In the genomic region with DNA sequence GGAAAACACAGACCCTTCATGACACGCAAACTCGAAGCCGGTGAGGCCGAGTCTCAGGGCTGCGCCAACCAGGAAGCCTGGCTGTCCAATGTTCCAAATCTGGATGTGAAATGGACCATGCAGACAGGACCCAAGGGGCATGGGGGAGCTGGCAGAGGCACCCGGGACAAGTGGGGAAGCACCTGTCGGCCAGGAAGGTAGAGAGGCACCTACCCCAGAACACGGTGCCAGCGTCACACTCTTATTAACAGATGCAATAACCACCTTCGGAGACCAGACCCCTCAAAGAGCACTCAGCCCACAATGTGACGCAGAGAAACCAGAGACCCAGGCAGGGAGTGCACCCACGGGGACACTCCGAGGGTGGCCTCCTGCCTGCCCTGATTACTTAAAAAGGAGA, we compare ENCODE assay signal across 12 cellular contexts.
A peak's percentile ranks its signal among the peaks of the same experiment; 100 is the strongest.
DNase-seq lines count a peak whose midpoint lies in the region; ATAC-seq, FAIRE-seq and TF ChIP-seq lines count a peak whose summit lies in the region.
"Had no signal": no experiment of that assay in that cellular context is flagged by ENCODE, and none has a peak within 500 bp of the region (broad histone marks: within the 10 kb centered on the region; RNA-seq: fewer than 3 reads in every experiment).

No MANE protein-coding gene starts in this region.

- DNase-seq in activated naive CD4-positive, alpha-beta T cell treated with anti-CD3 and anti-CD28 coated beads for 36 hours = no peak
- DNase-seq in activated naive CD4-positive, alpha-beta T cell treated with anti-CD3 and anti-CD28 coated beads, Interleukin-2, amount 50 U/mL, for 16 hours = no peak
- DNase-seq in activated CD8-positive, alpha-beta memory T cell treated with anti-CD3 and anti-CD28 coated beads, Interleukin-2, amount 10 ng/mL, durations not matched to agents 7 days and 5 days = no peak
- no peak for DNase-seq in HepG2 (ENCODE audit: low spot score)
- DNase-seq: activated CD4-positive, CD25-positive, alpha-beta regulatory T cell treated with anti-CD3 and anti-CD28 coated beads, Interleukin-2, amount 50 U/mL, for 72 hours; NCI-H2227 treated with DMSO at 0.1 percent for 48 hours had no signal

- peaks cover 12% of the 10 kb centered on the region for H3K9me3 Mint-ChIP-seq in activated naive CD4-positive, alpha-beta T cell treated with anti-CD3 and anti-CD28 coated beads for 36 hours
- H3K9me3 Mint-ChIP-seq in activated CD8-positive, alpha-beta memory T cell treated with anti-CD3 and anti-CD28 coated beads, Interleukin-2, amount 10 ng/mL, durations not matched to agents 7 days and 5 days (ENCODE audit: low read depth) = no peaks in the 10 kb centered on the region

- ATAC-seq in activated CD8-positive, alpha-beta memory T cell treated with anti-CD3 and anti-CD28 coated beads, Interleukin-2, amount 10 ng/mL, durations not matched to agents 7 days and 5 days = no peak
- no peak for ATAC-seq in HepG2
- ATAC-seq in HG03442 (IDR thresholded peaks at IDR 0.05; ENCODE audit: unreplicated experiment) = no peak
- no peak for ATAC-seq in GM21786 (IDR thresholded peaks at IDR 0.05; ENCODE audit: unreplicated experiment)
- ATAC-seq in GM19035 (IDR thresholded peaks at IDR 0.05; ENCODE audit: unreplicated experiment) = no peak
- ATAC-seq: SK-N-SH treated with all-trans-retinoic acid at 6 μM for 48 hours had no signal

- H3K27me3 Mint-ChIP-seq in activated naive CD4-positive, alpha-beta T cell treated with anti-CD3 and anti-CD28 coated beads for 36 hours (ENCODE audit: low read depth) = no peaks in the 10 kb centered on the region
- no peaks in the 10 kb centered on the region for H3K27me3 Mint-ChIP-seq in activated CD8-positive, alpha-beta memory T cell treated with anti-CD3 and anti-CD28 coated beads, Interleukin-2, amount 10 ng/mL, durations not matched to agents 7 days and 5 days

- H3K27ac Mint-ChIP-seq in activated naive CD4-positive, alpha-beta T cell treated with anti-CD3 and anti-CD28 coated beads for 36 hours = peak overlapping the region; percentile 73
- peak overlapping the region; percentile 71 for H3K27ac Mint-ChIP-seq in activated CD8-positive, alpha-beta memory T cell treated with anti-CD3 and anti-CD28 coated beads, Interleukin-2, amount 10 ng/mL, durations not matched to agents 7 days and 5 days

- H3K4me1 ChIP-seq in HepG2 (ENCODE audit: insufficient read depth, low read length) = peaks cover 34% of the 10 kb centered on the region
- H3K4me1 ChIP-seq in subcutaneous abdominal adipose tissue (ENCODE audit: control insufficient read depth in 5 of 5, insufficient read depth in 5 of 5, low read length in 5 of 5) = peaks cover 0 to 54% (median 24%) of the 10 kb centered on the region in 5 donors

- no peak for TF ChIP-seq EP300 in HepG2 (IDR thresholded peaks at IDR 0.05; ENCODE audit: low read depth in 2 of 2, low read length in 2 of 2)
- no peak for TF ChIP-seq EP300 in HepG2 (CRISPR knock-in tag; IDR thresholded peaks at IDR 0.05; ENCODE audit: borderline replicate concordance)

- H3K79me2 ChIP-seq in HepG2 (ENCODE audit: insufficient read depth, low read length) = no peaks in the 10 kb centered on the region

- H4K20me1 ChIP-seq in HepG2 (ENCODE audit: insufficient read depth, low read length) = no peaks in the 10 kb centered on the region

- H3K4me3 Mint-ChIP-seq in activated naive CD4-positive, alpha-beta T cell treated with anti-CD3 and anti-CD28 coated beads for 36 hours = no peak overlapping the region
- no peak overlapping the region for H3K4me3 Mint-ChIP-seq in activated CD8-positive, alpha-beta memory T cell treated with anti-CD3 and anti-CD28 coated beads, Interleukin-2, amount 10 ng/mL, durations not matched to agents 7 days and 5 days

- no peak overlapping the region for H2AFZ ChIP-seq in HepG2 (ENCODE audit: low read length)

- POLR2A ChIA-PET in HepG2 (lab: Yijun Ruan, JAX) = no interaction called here

- H3K36me3 ChIP-seq in HepG2 (replicated peaks in 1 of 2; ENCODE audit: control insufficient read depth in 1 of 2, insufficient read depth in 2 of 2, low read length in 2 of 2) (peaks cover 0 to 5% of the 10 kb centered on the region in 2 experiments; a peak in 2 of 5 replicates), subcutaneous abdominal adipose tissue (ENCODE audit: control insufficient read depth in 5 of 5, insufficient read depth in 5 of 5, low read length in 5 of 5) (peaks cover 0 to 2% (median 0%) of the 10 kb centered on the region in 5 donors)

- H3K4me3 ChIP-seq in HepG2 (replicated peaks in 1 of 3; ENCODE audit: insufficient read depth in 1 of 3, low read depth in 2 of 3, low read length in 3 of 3) (no peak overlapping the region), subcutaneous abdominal adipose tissue (ENCODE audit: low read depth in 1 of 5, low read length in 5 of 5) (peak overlapping the region in 1 of 5 donors; percentile 14)

- intact Hi-C loops in activated naive CD4-positive, alpha-beta T cell treated with anti-CD3 and anti-CD28 coated beads for 36 hours (cut with micrococcal nuclease) = no loop called here
- intact Hi-C loops in HepG2 (cut with micrococcal nuclease; ENCODE audit: unreplicated experiment) = no loop called here

- CTCF ChIA-PET in activated naive CD4-positive, alpha-beta T cell treated with anti-CD3 and anti-CD28 coated beads for 36 hours (lab: Charles Lee) = no interaction called here
- CTCF ChIA-PET in activated CD8-positive, alpha-beta memory T cell treated with anti-CD3 and anti-CD28 coated beads, Interleukin-2, amount 10 ng/mL, durations not matched to agents 7 days and 5 days (lab: Charles Lee) = no interaction called here
- CTCF ChIA-PET in HepG2 (lab: Yijun Ruan, JAX; ENCODE audit: low intra/inter-chr PET ratio, low total read pairs) = no interaction called here

- H3K9ac ChIP-seq in HepG2 (ENCODE audit: insufficient read depth, low read depth, low read length) (no peak overlapping the region), subcutaneous abdominal adipose tissue (ENCODE audit: low read length in 5 of 5) (peak overlapping the region in 1 of 5 donors; percentile 23)

- no peaks in the 10 kb centered on the region for H3K27me3 ChIP-seq in HepG2 (ENCODE audit: control insufficient read depth in 1 of 2, insufficient read depth in 2 of 2, low read length in 2 of 2)
- H3K27me3 ChIP-seq in subcutaneous abdominal adipose tissue (ENCODE audit: control insufficient read depth in 5 of 5, insufficient read depth in 4 of 5, low read length in 5 of 5) = peaks cover 0 to 4% (median 0%) of the 10 kb centered on the region in 5 donors

- BruUV-seq in HepG2 (replicated peaks; lab: Mats Ljungman, UMichigan) = no TSS peak

- H3K27ac ChIP-seq in HepG2 (ENCODE audit: extremely low read length, insufficient read depth, low read length) = peak overlapping the region; percentile 6
- H3K27ac ChIP-seq in subcutaneous abdominal adipose tissue (ENCODE audit: low read depth, low read length) = peak overlapping the region; percentile 24
- H3K27ac ChIP-seq: HL-60 had no signal

- no peak for TF ChIP-seq POLR2A in HepG2 (IDR thresholded peaks at IDR 0.05; ENCODE audit: insufficient read depth in 1 of 2, low read depth in 2 of 2, low read length in 2 of 2)

- in situ Hi-C loops in HepG2 (cut with HindIII; ENCODE audit: extremely low pct_ligation_motif_present, low pct_unique_long_range_greater_than_20kb) = no loop called here

- peaks cover 42% of the 10 kb centered on the region for H3K36me3 Mint-ChIP-seq in activated naive CD4-positive, alpha-beta T cell treated with anti-CD3 and anti-CD28 coated beads for 36 hours (ENCODE audit: low read depth)
- peaks cover 26% of the 10 kb centered on the region for H3K36me3 Mint-ChIP-seq in activated CD8-positive, alpha-beta memory T cell treated with anti-CD3 and anti-CD28 coated beads, Interleukin-2, amount 10 ng/mL, durations not matched to agents 7 days and 5 days

- no peak for TF ChIP-seq CTCF in HepG2 (CRISPR knock-in tag; IDR thresholded peaks at IDR 0.05)

- FAIRE-seq in HepG2 (lab: Jason Lieb, UNC) = no peak

- peaks cover 72% of the 10 kb centered on the region for H3K4me1 Mint-ChIP-seq in activated naive CD4-positive, alpha-beta T cell treated with anti-CD3 and anti-CD28 coated beads for 36 hours (ENCODE audit: low read depth)
- H3K4me1 Mint-ChIP-seq in activated CD8-positive, alpha-beta memory T cell treated with anti-CD3 and anti-CD28 coated beads, Interleukin-2, amount 10 ng/mL, durations not matched to agents 7 days and 5 days = peaks cover 70% of the 10 kb centered on the region

- H3K9me3 ChIP-seq in HepG2 (ENCODE audit: low read length) = no peaks in the 10 kb centered on the region
- no peaks in the 10 kb centered on the region for H3K9me3 ChIP-seq in subcutaneous abdominal adipose tissue (ENCODE audit: control insufficient read depth in 5 of 5, low read length in 5 of 5)

- TF ChIP-seq RAD21 in HepG2 (CRISPR knock-in tag; IDR thresholded peaks at IDR 0.05) = no peak

- WGBS in HepG2 (ENCODE audit: low lambda C conversion rate) = 98% methylated on average over 5 of the region's 13 CpGs

- no peak overlapping the region for H3K4me2 ChIP-seq in HepG2 (ENCODE audit: low read depth, low read length)

TF ChIP-seq in HepG2, 621 proteins besides CTCF, POLR2A, EP300 and RAD21 (continues in another document):
- TF ChIP-seq MBD4 (IDR thresholded peaks at IDR 0.05; ENCODE audit: borderline replicate concordance, low read length) (no peak), ZNF562 (CRISPR knock-in tag; IDR thresholded peaks at IDR 0.05; ENCODE audit: borderline replicate concordance) (no peak), NFKB2 (CRISPR knock-in tag; IDR thresholded peaks at IDR 0.05; ENCODE audit: borderline replicate concordance) (no peak), ZNF598 (CRISPR knock-in tag; IDR thresholded peaks at IDR 0.05; ENCODE audit: borderline replicate concordance) (no peak)
- TF ChIP-seq, protein P1, sequence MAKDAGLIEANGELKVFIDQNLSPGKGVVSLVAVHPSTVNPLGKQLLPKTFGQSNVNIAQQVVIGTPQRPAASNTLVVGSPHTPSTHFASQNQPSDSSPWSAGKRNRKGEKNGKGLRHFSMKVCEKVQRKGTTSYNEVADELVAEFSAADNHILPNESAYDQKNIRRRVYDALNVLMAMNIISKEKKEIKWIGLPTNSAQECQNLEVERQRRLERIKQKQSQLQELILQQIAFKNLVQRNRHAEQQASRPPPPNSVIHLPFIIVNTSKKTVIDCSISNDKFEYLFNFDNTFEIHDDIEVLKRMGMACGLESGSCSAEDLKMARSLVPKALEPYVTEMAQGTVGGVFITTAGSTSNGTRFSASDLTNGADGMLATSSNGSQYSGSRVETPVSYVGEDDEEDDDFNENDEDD (CRISPR knock-in tag; IDR thresholded peaks at IDR 0.05; ENCODE audit: borderline replicate concordance) = no peak
